17 cellular contexts compared by ENCODE assay signal in the genomic region with DNA sequence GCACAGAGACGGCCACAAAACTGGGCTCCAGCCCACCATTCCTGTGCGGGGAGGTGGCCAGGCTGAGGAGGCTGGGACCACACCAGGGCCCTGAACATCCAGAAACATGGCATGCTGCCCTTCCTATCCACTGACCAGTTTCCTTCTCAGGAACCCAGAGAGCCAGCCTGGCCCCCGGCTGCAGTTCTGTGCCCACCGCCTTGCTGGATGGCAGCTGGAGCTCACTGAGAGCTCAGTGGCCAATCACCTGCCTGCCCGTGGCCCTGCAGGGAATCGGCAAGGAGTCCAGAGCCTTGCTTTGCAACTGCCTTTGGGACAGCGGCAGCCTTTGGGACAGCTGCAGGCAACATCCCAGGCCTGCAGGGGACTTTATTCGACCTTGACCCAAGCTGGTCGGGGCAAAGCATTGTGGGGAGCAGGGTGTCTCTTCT. TPM values are rescaled to one million over a fixed set of nuclear protein-coding genes. Genes with fewer than 3 reads are reported as not detected.
DNase-seq lines count a peak whose midpoint lies in the region; ATAC-seq, FAIRE-seq and TF ChIP-seq lines count a peak whose summit lies in the region.
"Had no signal": no experiment of that assay in that cellular context is flagged by ENCODE, and none has a peak within 500 bp of the region (broad histone marks: within the 10 kb centered on the region; RNA-seq: fewer than 3 reads in every experiment).

No MANE protein-coding gene starts in this region.

- H3K23ac ChIP-seq in H1 (ENCODE audit: insufficient read length), result no peak overlapping the region

- H3K4me3 ChIP-seq in right cardiac atrium (ENCODE audit: low read length) (no peak overlapping the region), H1 (ENCODE audit: extremely low read depth in 1 of 4, insufficient read depth in 2 of 4, low read depth in 3 of 4, low read length in 4 of 4) (no peak overlapping the region), lower lobe of right lung (no peak overlapping the region)

- peak; percentile 2 to 34 (median 24) for DNase-seq in right cardiac atrium
- DNase-seq in Right ventricle myocardium inferior (ENCODE audit: missing footprints), result no peak
- DNase-seq in H1 (ENCODE audit: low read depth in 1 of 2, low spot score in 2 of 2), result no peak
- peak; percentile 28 for DNase-seq in lower lobe of right lung
- DNase-seq in stimulated activated CD4-positive, alpha-beta T cell treated with anti-CD3 and anti-CD28 coated beads, Interleukin-4, amount 100 ng/mL, for 1 hour, result no peak
- DNase-seq in LoVo (ENCODE audit: low spot score), result no peak
- DNase-seq: BE2C; Caco-2; CD8-positive, alpha-beta memory T cell; DND-41; GDM1 had no signal

- ATAC-seq in right cardiac atrium (no peak), Right ventricle myocardium inferior (no peak), lower lobe of right lung (no peak), GM18517 (IDR thresholded peaks at IDR 0.05; ENCODE audit: unreplicated experiment) (no peak)
- ATAC-seq: HCT116 had no signal

- no peak overlapping the region for H2BK12ac ChIP-seq in H1 (ENCODE audit: low read depth, low read length)

- H3K27ac ChIP-seq in right cardiac atrium (ENCODE audit: low read length) (no peak overlapping the region), H1 (ENCODE audit: low read depth, low read length) (no peak overlapping the region), lower lobe of right lung (no peak overlapping the region)

- H3K14ac ChIP-seq in H1 (ENCODE audit: insufficient read length), result no peak overlapping the region

- no peaks in the 10 kb centered on the region for H3K23me2 ChIP-seq in H1 (ENCODE audit: low read depth, low read length)

- no peak overlapping the region for H4K91ac ChIP-seq in H1 (replicated peaks; ENCODE audit: insufficient read length, low read length)

- 82% methylated on average over 9 of the region's 9 CpGs for WGBS in right cardiac atrium
- 78% methylated on average over 9 of the region's 9 CpGs; no CpG with 5 or more reads in 1 of the 2 experiments for WGBS in H1 (ENCODE audit: extremely low coverage in 1 of 2, insufficient coverage in 1 of 2, insufficient read length in 1 of 2, insufficient replicate concordance in 2 of 2, low coverage in 1 of 2, low lambda C conversion rate in 2 of 2, missing lambda C conversion rate in 1 of 2), 2 experiments

- no peaks in the 10 kb centered on the region for H3K79me2 ChIP-seq in H1 (ENCODE audit: control insufficient read depth in 1 of 2, insufficient read depth in 2 of 2, low read length in 2 of 2)

- no peak overlapping the region for H2BK5ac ChIP-seq in H1 (ENCODE audit: low read depth, low read length)

- H2AFZ ChIP-seq in H1 (ENCODE audit: low read length), result no peak overlapping the region

- no peak overlapping the region for H3K18ac ChIP-seq in H1 (ENCODE audit: extremely low read depth, low read length)

- H3K9me3 ChIP-seq in right cardiac atrium (ENCODE audit: control insufficient read depth, low read length), result no peaks in the 10 kb centered on the region
- no peaks in the 10 kb centered on the region; a peak in 1 of 4 replicates for H3K9me3 ChIP-seq in H1 (ENCODE audit: insufficient read depth in 2 of 2, low read depth in 1 of 2, low read length in 1 of 2)
- no peaks in the 10 kb centered on the region for H3K9me3 ChIP-seq in lower lobe of right lung
- H3K9me3 ChIP-seq: BE2C, Caco-2 had no signal

- CTCF ChIA-PET in H1 (lab: Charles Lee; ENCODE audit: partially characterized antibody), result interaction anchor here (0.9 to 1.6 kb wide), 3 partner anchors 13 to 74 kb away, joined by 3 to 4 read pairs (median 3); no protein-coding TSS in a partner anchor

- no peak overlapping the region for H2BK20ac ChIP-seq in H1 (ENCODE audit: low read length)

- TF ChIP-seq RAD21 in H1 (IDR thresholded peaks at IDR 0.05 in 1 of 2, conservative IDR thresholded peaks at IDR 0.05 in 1 of 2; ENCODE audit: low read depth in 2 of 2, low read length in 2 of 2), result no peak

- intact Hi-C loops in right cardiac atrium (cut with DNase I) (no loop called here), Right ventricle myocardium inferior (cut with DNase I) (no loop called here), lower lobe of right lung (cut with DNase I) (no loop called here)

- H3K9ac ChIP-seq in H1 (replicated peaks in 1 of 4; ENCODE audit: extremely low read depth in 1 of 4, low read depth in 3 of 4, low read length in 3 of 4), result no peak overlapping the region

- no peak for FAIRE-seq in H1 (lab: Jason Lieb, UNC)
- FAIRE-seq: A204.1, GM12892, GM19239, H54 had no signal

- H3K4ac ChIP-seq in H1 (replicated peaks; ENCODE audit: insufficient read length, low read depth, low read length), result no peak overlapping the region

- H3K27me3 ChIP-seq in right cardiac atrium (ENCODE audit: control insufficient read depth, insufficient read depth) (no peaks in the 10 kb centered on the region), H1 (replicated peaks in 1 of 4; ENCODE audit: control insufficient read depth in 3 of 4, extremely low read depth in 1 of 4, insufficient read depth in 3 of 4, low read length in 3 of 4) (no peaks in the 10 kb centered on the region), lower lobe of right lung (ENCODE audit: low read depth) (no peaks in the 10 kb centered on the region)
- H3K27me3 ChIP-seq: BE2C had no signal

- POLR2A ChIA-PET in H1 (lab: Charles Lee; ENCODE audit: partially characterized antibody), result no interaction called here

- peak overlapping the region; percentile 11; the same call in 1 of the 2 replicates for H4K8ac ChIP-seq in H1 (ENCODE audit: extremely low read depth, insufficient read depth, low read length)

- H4K5ac ChIP-seq in H1 (ENCODE audit: insufficient read length, low read depth, low read length), result no peak overlapping the region

- TF ChIP-seq POLR2A in H1 (IDR thresholded peaks at IDR 0.05; ENCODE audit: control extremely low read depth in 1 of 2, low read depth in 2 of 2, low read length in 2 of 2), result no peak

- H2BK15ac ChIP-seq in H1 (ENCODE audit: low read length), result no peak overlapping the region

- H2BK120ac ChIP-seq in H1 (replicated peaks; ENCODE audit: low read depth, low read length), result no peak overlapping the region

- no peak overlapping the region for H3K56ac ChIP-seq in H1 (replicated peaks; ENCODE audit: insufficient read length, low read depth, low read length)

- no peaks in the 10 kb centered on the region; the same call in 1 of the 2 replicates for H3K79me1 ChIP-seq in H1 (ENCODE audit: low read depth, low read length)

- TF ChIP-seq EP300 in H1 (IDR thresholded peaks at IDR 0.05; ENCODE audit: borderline replicate concordance in 1 of 2, low read depth in 2 of 2, low read length in 2 of 2), result no peak

- H3K36me3 ChIP-seq in H1 (ENCODE audit: control insufficient read depth in 2 of 4, insufficient read depth in 4 of 4, low read length in 3 of 4) (no peaks in the 10 kb centered on the region), lower lobe of right lung (no peaks in the 10 kb centered on the region)
- H3K36me3 ChIP-seq: BE2C had no signal

- TF ChIP-seq CTCF in H1 (IDR thresholded peaks at IDR 0.05; ENCODE audit: control extremely low read depth in 1 of 3, insufficient read depth in 1 of 3, low read depth in 1 of 3, low read length in 3 of 3) (no peak), lower lobe of right lung (IDR thresholded peaks at IDR 0.05) (no peak)

- H3K4me2 ChIP-seq in H1 (ENCODE audit: insufficient read depth in 1 of 2, low read depth in 2 of 2, low read length in 2 of 2), result no peak overlapping the region

- H4K20me1 ChIP-seq in H1 (replicated peaks in 1 of 2; ENCODE audit: control insufficient read depth in 1 of 2, insufficient read depth in 2 of 2, low read length in 2 of 2), result peaks cover 0 to 8% of the 10 kb centered on the region in 2 experiments

- H3K4me1 ChIP-seq in right cardiac atrium (ENCODE audit: control insufficient read depth, insufficient read depth, low read length), result no peaks in the 10 kb centered on the region
- peaks cover 0 to 2% (median 0%) of the 10 kb centered on the region in 4 experiments; a peak in 1 of 7 replicates for H3K4me1 ChIP-seq in H1 (replicated peaks in 1 of 4; ENCODE audit: control insufficient read depth in 3 of 4, insufficient read depth in 4 of 4, low read length in 3 of 4)
- peaks cover 4% of the 10 kb centered on the region for H3K4me1 ChIP-seq in lower lobe of right lung
- H3K4me1 ChIP-seq: BE2C, Caco-2 had no signal

- H2AK5ac ChIP-seq in H1 (ENCODE audit: low read depth, low read length), result no peak overlapping the region

TF ChIP-seq in H1, 55 proteins besides CTCF, POLR2A, EP300 and RAD21 (continues in another document):
- TF ChIP-seq CBX5 (IDR thresholded peaks at IDR 0.05; ENCODE audit: low read depth, low read length) (no peak), GTF2F1 (IDR thresholded peaks at IDR 0.05; ENCODE audit: borderline replicate concordance, low read depth, low read length) (no peak), CTBP2 (IDR thresholded peaks at IDR 0.05; ENCODE audit: borderline replicate concordance, insufficient read depth, insufficient read length, low read length) (no peak), CREB1 (IDR thresholded peaks at IDR 0.05) (no peak), POU5F1 (IDR thresholded peaks at IDR 0.05; ENCODE audit: low read depth, low read length) (no peak), ASH2L (IDR thresholded peaks at IDR 0.05; ENCODE audit: low read length) (no peak)

RNA-seq across cellular contexts. Expression of gene STK32C, which starts 30.4 kb away (rescaled TPM):
- 1 to 10 TPM; 5.7 to 7.3 (median 6.7) TPM for total RNA-seq in right cardiac atrium
- 6.9 TPM for polyA plus RNA-seq in right cardiac atrium
- 7.0 TPM for total RNA-seq in Right ventricle myocardium inferior
- 15.6 and 17.3 TPM in 2 replicates for total RNA-seq in H1 (2021; fragmentation: NEBNext Ultra II Directional; extraction: Animal tissue kit (Norgen Biotek cat#: 25700))
- polyA plus RNA-seq in H1 (2011; rRNA removed), result 10.6 and 18.1 TPM in 2 replicates
- 19.9 TPM for polyA plus RNA-seq in H1 (2011; cell fraction: cytosol; rRNA removed)
- polyA plus RNA-seq in H1 (2011; cell fraction: nucleus; rRNA removed), result 22.0 TPM
- polyA plus RNA-seq in H1 (2012, experiment 1 of 2), result 13.4 to 23.5 TPM (median 20.3 TPM) in 4 replicates
- polyA plus RNA-seq in H1 (2012, experiment 2 of 2), result 11.9 TPM
- polyA plus RNA-seq in H1 (2013, experiment 1 of 2), result 11.6 TPM
- polyA plus RNA-seq in H1 (2013, experiment 2 of 2), result 10.9 TPM
- 7.3 and 11.0 TPM in 2 replicates for polyA minus RNA-seq in H1 (2011; rRNA and poly(A)+ RNA removed)
- polyA minus RNA-seq in H1 (2011; cell fraction: cytosol; rRNA and poly(A)+ RNA removed), result 5.1 TPM
- polyA minus RNA-seq in H1 (2011; cell fraction: nucleus; rRNA and poly(A)+ RNA removed), result 8.8 TPM
- total RNA-seq in lower lobe of right lung, result 14.1 TPM

RNA-seq across cellular contexts. Expression of gene LRRC27, which starts 54.7 kb away (rescaled TPM):
- 1 to 10 TPM; 3.7 to 9.3 (median 6.8) TPM for total RNA-seq in right cardiac atrium
- polyA plus RNA-seq in right cardiac atrium, result 5.4 TPM
- 4.2 TPM for total RNA-seq in Right ventricle myocardium inferior
- 3.8 and 4.3 TPM in 2 replicates for total RNA-seq in H1 (2021; fragmentation: NEBNext Ultra II Directional; extraction: Animal tissue kit (Norgen Biotek cat#: 25700))
- 1.2 and 2.0 TPM in 2 replicates for polyA plus RNA-seq in H1 (2011; rRNA removed)
- 3.1 TPM for polyA plus RNA-seq in H1 (2011; cell fraction: cytosol; rRNA removed)
- polyA plus RNA-seq in H1 (2011; cell fraction: nucleus; rRNA removed), result 8.2 TPM
- 2.8 to 4.0 TPM (median 2.9 TPM) in 4 replicates for polyA plus RNA-seq in H1 (2012, experiment 1 of 2)
- 1.7 TPM for polyA plus RNA-seq in H1 (2012, experiment 2 of 2)
- polyA plus RNA-seq in H1 (2013, experiment 1 of 2), result 3.6 TPM
- polyA plus RNA-seq in H1 (2013, experiment 2 of 2), result 2.5 TPM
- polyA minus RNA-seq in H1 (2011; rRNA and poly(A)+ RNA removed), result 1.1 and 1.6 TPM in 2 replicates
- 0.88 TPM for polyA minus RNA-seq in H1 (2011; cell fraction: cytosol; rRNA and poly(A)+ RNA removed)
- 4.0 TPM for polyA minus RNA-seq in H1 (2011; cell fraction: nucleus; rRNA and poly(A)+ RNA removed)
- total RNA-seq in lower lobe of right lung, result 15.5 TPM

Comparison
In these comparisons a context has a peak if more than half of its experiments do, and no peak if none do; other contexts are left out.
1. DNase-seq: peak in right cardiac atrium (3 of 3) and lower lobe of right lung (single experiment); none in Right ventricle myocardium inferior (single experiment), H1 (0 of 2), stimulated activated CD4-positive, alpha-beta T cell treated with anti-CD3 and anti-CD28 coated beads, Interleukin-4, amount 100 ng/mL, for 1 hour (single experiment) and LoVo (single experiment).